In the genomic region with DNA sequence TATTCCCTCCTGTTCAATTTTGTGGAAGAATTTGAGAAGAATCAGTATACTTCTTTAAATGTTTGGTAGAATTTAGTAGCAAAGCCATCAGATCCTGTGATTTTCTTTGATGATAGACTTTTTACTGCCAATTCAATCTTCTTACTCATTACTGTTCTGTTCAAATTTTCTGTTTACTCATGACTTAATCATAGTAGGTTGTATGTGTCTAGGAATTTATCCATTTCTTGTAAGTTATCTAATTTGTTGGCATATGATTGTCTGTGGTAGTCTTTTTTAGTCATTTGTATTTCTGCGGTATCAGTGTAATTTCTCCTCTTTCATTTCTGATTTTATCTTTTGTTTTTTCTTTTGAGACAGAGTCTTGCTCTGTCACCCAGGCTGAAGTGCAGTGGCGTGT, we compare ENCODE assay signal across 19 cellular contexts.
"Had no signal": no experiment of that assay in that cellular context is flagged by ENCODE, and none has a peak within 500 bp of the region (broad histone marks: within the 10 kb centered on the region; RNA-seq: fewer than 3 reads in every experiment).

No MANE protein-coding gene starts in this region.

- DNase-seq: activated CD4-positive, alpha-beta T cell treated with anti-CD3 and anti-CD28 coated beads, Interleukin-2, amount 10 ng/mL, durations not matched to agents 7 days and 5 days; activated CD8-positive, alpha-beta T cell treated with anti-CD3 and anti-CD28 coated beads, Interleukin-2, amount 10 ng/mL, durations not matched to agents 7 days and 5 days; activated naive CD4-positive, alpha-beta T cell treated with Interleukin-2 at 50 U/mL for 16 hours; activated naive CD8-positive, alpha-beta T cell treated with anti-CD3 and anti-CD28 coated beads for 36 hours; amniotic stem cell; effector memory CD4-positive, alpha-beta T cell; heart right ventricle; left colon; mesenchymal stem cell; right cardiac atrium; stimulated activated CD4-positive, alpha-beta T cell treated with anti-CD3 and anti-CD28 coated beads, Interleukin-12 subunit alpha, Interleukin-12 subunit beta, amount 100 ng/mL, for 4 hours; stomach; transverse colon; uterus had no signal

- H3K4me1 Mint-ChIP-seq: activated CD4-positive, alpha-beta T cell treated with anti-CD3 and anti-CD28 coated beads, Interleukin-2, amount 10 ng/mL, durations not matched to agents 7 days and 5 days; activated naive CD8-positive, alpha-beta T cell treated with anti-CD3 and anti-CD28 coated beads for 36 hours; nephron; stimulated activated memory B cell treated with anti-CD40 and anti-IgM and Interleukin-4, amounts not matched to agents 10 μg/mL and 1 μg/mL and 100 μg/mL, for 72 hours had no signal

- H2AFZ ChIP-seq: parathyroid adenoma had no signal

- H3K9ac ChIP-seq: parathyroid adenoma had no signal

- H3K79me2 ChIP-seq: parathyroid adenoma had no signal

- H3K4me3 Mint-ChIP-seq: activated CD4-positive, alpha-beta T cell treated with anti-CD3 and anti-CD28 coated beads, Interleukin-2, amount 10 ng/mL, durations not matched to agents 7 days and 5 days; activated CD8-positive, alpha-beta T cell treated with anti-CD3 and anti-CD28 coated beads, Interleukin-2, amount 10 ng/mL, durations not matched to agents 7 days and 5 days; activated naive CD8-positive, alpha-beta T cell treated with anti-CD3 and anti-CD28 coated beads for 36 hours; dendritic cell treated with granulocyte-macrophage colony-stimulating factor and Interleukin-4, amounts not matched to agents 40 ng/mL and 50 ng/mL, for 4 days; nephron; stimulated activated memory B cell treated with anti-CD40 and anti-IgM and Interleukin-4, amounts not matched to agents 10 μg/mL and 1 μg/mL and 100 μg/mL, for 72 hours had no signal

- H3K36me3 ChIP-seq: esophagus muscularis mucosa, heart right ventricle, stomach, transverse colon, uterus had no signal

- H3K4me3 ChIP-seq: esophagus muscularis mucosa, heart right ventricle, stomach, transverse colon, uterus had no signal

- H3K4me1 ChIP-seq: heart right ventricle, parathyroid adenoma, stomach, transverse colon, uterus had no signal

- H3K9me3 Mint-ChIP-seq: dendritic cell treated with granulocyte-macrophage colony-stimulating factor and Interleukin-4, amounts not matched to agents 40 ng/mL and 50 ng/mL, for 4 days; nephron had no signal

- H3K36me3 Mint-ChIP-seq: activated naive CD8-positive, alpha-beta T cell treated with anti-CD3 and anti-CD28 coated beads for 36 hours; stimulated activated memory B cell treated with anti-CD40 and anti-IgM and Interleukin-4, amounts not matched to agents 10 μg/mL and 1 μg/mL and 100 μg/mL, for 72 hours had no signal

- H3K27ac ChIP-seq: esophagus muscularis mucosa, heart right ventricle, parathyroid adenoma, stomach, transverse colon, uterus had no signal

- H3K27ac Mint-ChIP-seq: activated CD4-positive, alpha-beta T cell treated with anti-CD3 and anti-CD28 coated beads, Interleukin-2, amount 10 ng/mL, durations not matched to agents 7 days and 5 days; activated CD8-positive, alpha-beta T cell treated with anti-CD3 and anti-CD28 coated beads, Interleukin-2, amount 10 ng/mL, durations not matched to agents 7 days and 5 days; activated naive CD8-positive, alpha-beta T cell treated with anti-CD3 and anti-CD28 coated beads for 36 hours; dendritic cell treated with granulocyte-macrophage colony-stimulating factor and Interleukin-4, amounts not matched to agents 40 ng/mL and 50 ng/mL, for 4 days; nephron; stimulated activated memory B cell treated with anti-CD40 and anti-IgM and Interleukin-4, amounts not matched to agents 10 μg/mL and 1 μg/mL and 100 μg/mL, for 72 hours had no signal

- ATAC-seq: activated CD8-positive, alpha-beta T cell treated with anti-CD3 and anti-CD28 coated beads, Interleukin-2, amount 10 ng/mL, durations not matched to agents 7 days and 5 days; heart right ventricle; left colon; right cardiac atrium; stimulated activated memory B cell treated with anti-CD40 and anti-IgM and Interleukin-4, amounts not matched to agents 10 μg/mL and 1 μg/mL and 100 μg/mL, for 72 hours had no signal

- H3K9me3 ChIP-seq: esophagus muscularis mucosa, stomach, transverse colon, uterus had no signal

- H3K27me3 ChIP-seq: esophagus muscularis mucosa, stomach, transverse colon, uterus had no signal
